Comparison of ENCODE assay signal across 8 cellular contexts in the genomic region with DNA sequence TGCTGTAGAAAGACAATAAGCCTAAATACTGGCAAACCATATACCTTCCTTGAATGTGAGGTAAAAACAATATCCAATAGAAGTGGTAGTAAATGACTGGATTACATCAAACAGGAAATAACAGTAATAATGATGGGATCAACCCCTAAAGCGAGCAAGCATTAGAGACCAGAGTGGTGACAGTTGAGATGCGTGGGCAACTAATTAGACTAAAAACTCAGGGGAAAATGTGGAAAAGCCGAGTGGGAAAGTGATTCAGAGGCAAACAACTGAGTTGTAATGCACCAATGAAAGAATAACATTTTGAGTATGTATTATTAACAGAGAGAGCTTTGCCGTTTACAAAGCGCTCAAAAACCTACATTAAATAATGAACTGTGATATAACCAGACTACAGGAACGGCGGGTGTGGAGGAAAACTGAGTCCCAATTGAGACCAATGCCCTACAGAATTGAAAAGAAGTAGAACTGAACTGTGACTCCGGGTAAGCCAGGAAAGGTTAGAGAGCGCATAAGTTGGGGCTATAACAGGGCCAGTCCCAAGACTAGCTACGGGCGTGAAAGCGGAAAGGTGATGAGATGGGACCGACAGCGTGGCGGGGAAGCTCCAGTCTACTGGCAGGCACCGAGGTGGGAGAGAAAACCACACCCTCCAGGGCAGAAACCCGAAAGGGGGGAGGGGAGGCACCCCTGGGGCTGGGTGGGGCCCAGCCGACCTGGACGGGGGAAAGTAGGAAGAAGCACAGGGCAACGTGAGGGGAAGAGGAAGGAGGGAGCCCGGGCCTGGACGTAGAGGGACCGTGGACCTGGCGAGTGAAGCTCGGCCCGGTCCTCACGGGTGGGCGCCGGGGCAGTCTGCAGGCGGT. TPM values are rescaled to one million over a fixed set of nuclear protein-coding genes. Genes with fewer than 3 reads are reported as not detected.
DNase-seq lines count a peak whose midpoint lies in the region; ATAC-seq and TF ChIP-seq lines count a peak whose summit lies in the region.

No MANE protein-coding gene starts in this region.

- peak overlapping the region; percentile 99 for H3K4me3 Mint-ChIP-seq in WTC11
- peak overlapping the region; percentile 97 for H3K4me3 Mint-ChIP-seq in chondrocyte (ENCODE audit: unreplicated experiment)

- H3K4me3 ChIP-seq in GM12864 (ENCODE audit: low read depth, low read length) (peak overlapping the region; percentile 86), HEK293 (ENCODE audit: low read depth, low read length) (peak overlapping the region; percentile 87), lung (peak overlapping the region; percentile 63)

- H3K9me3 Mint-ChIP-seq in WTC11 (no peaks in the 10 kb centered on the region), chondrocyte (ENCODE audit: low read depth) (no peaks in the 10 kb centered on the region)

- POLR2A ChIA-PET in HEK293 (lab: Yijun Ruan, JAX): interaction anchor here (0.5 to 2.1 kb wide), 26 partner anchors 8 to 1464 kb away, joined by 3 to 27 read pairs (median 4); a partner anchor contains a TSS
- POLR2A ChIA-PET in WTC11 (lab: Charles Lee): interaction anchor here (1.0 to 2.8 kb wide), 3 partner anchors 25 to 134 kb away, joined by 3 to 15 read pairs (median 8); a partner anchor contains a TSS

- H3K27me3 ChIP-seq in lung (ENCODE audit: control insufficient read depth, insufficient read depth): no peaks in the 10 kb centered on the region

- 0 out of 2 replicates have a peak, but pooled peaks cover 2% of the 10 kb centered on the region for H3K4me1 ChIP-seq in HEK293 (ENCODE audit: control insufficient read depth, insufficient read depth, low read length)
- H3K4me1 ChIP-seq in lung (ENCODE audit: control insufficient read depth in 2 of 2, insufficient read depth in 2 of 2, low read length in 2 of 2): peaks cover 0 to 10% of the 10 kb centered on the region in 2 donors

- WGBS in lung, 2 donors: 1% methylated on average over 30 of the region's 30 CpGs

- CTCF ChIA-PET in HEK293 (lab: Yijun Ruan, JAX): interaction anchor here (0.5 to 3.4 kb wide), 2 partner anchors 25 to 37 kb away, joined by 4 to 20 read pairs; no protein-coding TSS in a partner anchor
- CTCF ChIA-PET in WTC11 (lab: Charles Lee): interaction anchor here (0.9 to 1.1 kb wide), 2 partner anchors 25 to 204 kb away, joined by 3 to 4 read pairs; no protein-coding TSS in a partner anchor

- no peaks in the 10 kb centered on the region for H3K9me3 ChIP-seq in HEK293 (ENCODE audit: control insufficient read depth, insufficient read depth, low read depth, low read length)
- H3K9me3 ChIP-seq in lung (ENCODE audit: control insufficient read depth in 2 of 2, insufficient read depth in 1 of 2, low read length in 1 of 2): no peaks in the 10 kb centered on the region

- H3K27ac ChIP-seq in HEK293 (ENCODE audit: extremely low read depth, low read depth, low read length) (peak overlapping the region; percentile 88), lung (ENCODE audit: low read depth in 1 of 2, low read length in 1 of 2) (peak overlapping the region; percentile 90 to 94)

- no peak for TF ChIP-seq CTCF in GM12864 (IDR thresholded peaks at IDR 0.05; ENCODE audit: low read depth, low read length, missing control alignments)
- TF ChIP-seq CTCF in HEK293 (tag by site-specific recombination; IDR thresholded peaks at IDR 0.05): no peak
- TF ChIP-seq CTCF in WTC11 (IDR thresholded peaks at IDR 0.05): no peak
- TF ChIP-seq CTCF in chondrocyte (IDR thresholded peaks at IDR 0.05): no peak
- TF ChIP-seq CTCF in lung (IDR thresholded peaks at IDR 0.05; ENCODE audit: control extremely low read depth, extremely low read depth): no peak

- H3K36me3 Mint-ChIP-seq in WTC11 (0 out of 2 replicates have a peak, but pooled peaks cover 2% of the 10 kb centered on the region), chondrocyte (ENCODE audit: low read depth) (peaks cover 2% of the 10 kb centered on the region)

- H3K27ac Mint-ChIP-seq in WTC11 (peak overlapping the region; percentile 100), chondrocyte (ENCODE audit: unreplicated experiment) (peak overlapping the region; percentile 100)

- no peaks in the 10 kb centered on the region; the same call in 1 of the 2 replicates for H3K27me3 Mint-ChIP-seq in WTC11 (ENCODE audit: low read depth)
- no peaks in the 10 kb centered on the region for H3K27me3 Mint-ChIP-seq in chondrocyte (ENCODE audit: low read depth)

- peaks cover 0 to 8% of the 10 kb centered on the region in 2 experiments; a peak in 2 of 3 replicates for H3K36me3 ChIP-seq in HEK293 (ENCODE audit: control insufficient read depth in 2 of 2, insufficient read depth in 1 of 2, low read length in 2 of 2)
- H3K36me3 ChIP-seq in lung (ENCODE audit: control insufficient read depth in 2 of 2, insufficient read depth in 2 of 2, low read length in 2 of 2): no peaks in the 10 kb centered on the region

- ATAC-seq in WTC11 (peak; percentile 6), lung (ENCODE audit: insufficient read depth, low FRiP score) (peak; percentile 10)

- DNase-seq in GM12864 (ENCODE audit: low read depth) (peak; percentile 25), NAMALWA (ENCODE audit: low spot score) (peak; percentile 70), WTC11 (ENCODE audit: low spot score) (peak; percentile 48), chondrocyte (ENCODE audit: low spot score) (no peak), lung (ENCODE audit: low spot score) (peak; percentile 59), DMS153 (lab: John Stamatoyannopoulos, UW) (no peak)
- DNase-seq in stimulated activated CD8-positive, alpha-beta memory T cell treated with anti-CD3 and anti-CD28 coated beads, Interleukin-12 subunit alpha, Interleukin-12 subunit beta, amount 100 ng/mL, for 24 hours (ENCODE audit: extremely low read depth): peak; percentile 42

- H3K4me1 Mint-ChIP-seq in WTC11 (peaks cover 34% of the 10 kb centered on the region), chondrocyte (ENCODE audit: low read depth) (peaks cover 37% of the 10 kb centered on the region)

TF ChIP-seq in HEK293, 187 proteins besides CTCF, POLR2A, EP300 and RAD21 (continues in another document):
- no peak for TF ChIP-seq ZNF548 (tag by site-specific recombination; IDR thresholded peaks at IDR 0.05)
- TF ChIP-seq, protein P1, sequence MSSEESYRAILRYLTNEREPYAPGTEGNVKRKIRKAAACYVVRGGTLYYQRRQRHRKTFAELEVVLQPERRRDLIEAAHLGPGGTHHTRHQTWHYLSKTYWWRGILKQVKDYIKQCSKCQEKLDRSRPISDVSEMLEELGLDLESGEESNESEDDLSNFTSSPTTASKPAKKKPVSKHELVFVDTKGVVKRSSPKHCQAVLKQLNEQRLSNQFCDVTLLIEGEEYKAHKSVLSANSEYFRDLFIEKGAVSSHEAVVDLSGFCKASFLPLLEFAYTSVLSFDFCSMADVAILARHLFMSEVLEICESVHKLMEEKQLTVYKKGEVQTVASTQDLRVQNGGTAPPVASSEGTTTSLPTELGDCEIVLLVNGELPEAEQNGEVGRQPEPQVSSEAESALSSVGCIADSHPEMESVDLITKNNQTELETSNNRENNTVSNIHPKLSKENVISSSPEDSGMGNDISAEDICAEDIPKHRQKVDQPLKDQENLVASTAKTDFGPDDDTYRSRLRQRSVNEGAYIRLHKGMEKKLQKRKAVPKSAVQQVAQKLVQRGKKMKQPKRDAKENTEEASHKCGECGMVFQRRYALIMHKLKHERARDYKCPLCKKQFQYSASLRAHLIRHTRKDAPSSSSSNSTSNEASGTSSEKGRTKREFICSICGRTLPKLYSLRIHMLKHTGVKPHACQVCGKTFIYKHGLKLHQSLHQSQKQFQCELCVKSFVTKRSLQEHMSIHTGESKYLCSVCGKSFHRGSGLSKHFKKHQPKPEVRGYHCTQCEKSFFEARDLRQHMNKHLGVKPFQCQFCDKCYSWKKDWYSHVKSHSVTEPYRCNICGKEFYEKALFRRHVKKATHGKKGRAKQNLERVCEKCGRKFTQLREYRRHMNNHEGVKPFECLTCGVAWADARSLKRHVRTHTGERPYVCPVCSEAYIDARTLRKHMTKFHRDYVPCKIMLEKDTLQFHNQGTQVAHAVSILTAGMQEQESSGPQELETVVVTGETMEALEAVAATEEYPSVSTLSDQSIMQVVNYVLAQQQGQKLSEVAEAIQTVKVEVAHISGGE (tag by site-specific recombination; conservative IDR thresholded peaks at IDR 0.05; ENCODE audit: low read depth): peak; percentile 89

TF ChIP-seq in WTC11, 78 proteins besides CTCF, POLR2A, EP300 and RAD21 (continues in another document):
- no peak for TF ChIP-seq ZNF671 (CRISPR knock-in tag; IDR thresholded peaks at IDR 0.05)
- TF ChIP-seq, protein P2, sequence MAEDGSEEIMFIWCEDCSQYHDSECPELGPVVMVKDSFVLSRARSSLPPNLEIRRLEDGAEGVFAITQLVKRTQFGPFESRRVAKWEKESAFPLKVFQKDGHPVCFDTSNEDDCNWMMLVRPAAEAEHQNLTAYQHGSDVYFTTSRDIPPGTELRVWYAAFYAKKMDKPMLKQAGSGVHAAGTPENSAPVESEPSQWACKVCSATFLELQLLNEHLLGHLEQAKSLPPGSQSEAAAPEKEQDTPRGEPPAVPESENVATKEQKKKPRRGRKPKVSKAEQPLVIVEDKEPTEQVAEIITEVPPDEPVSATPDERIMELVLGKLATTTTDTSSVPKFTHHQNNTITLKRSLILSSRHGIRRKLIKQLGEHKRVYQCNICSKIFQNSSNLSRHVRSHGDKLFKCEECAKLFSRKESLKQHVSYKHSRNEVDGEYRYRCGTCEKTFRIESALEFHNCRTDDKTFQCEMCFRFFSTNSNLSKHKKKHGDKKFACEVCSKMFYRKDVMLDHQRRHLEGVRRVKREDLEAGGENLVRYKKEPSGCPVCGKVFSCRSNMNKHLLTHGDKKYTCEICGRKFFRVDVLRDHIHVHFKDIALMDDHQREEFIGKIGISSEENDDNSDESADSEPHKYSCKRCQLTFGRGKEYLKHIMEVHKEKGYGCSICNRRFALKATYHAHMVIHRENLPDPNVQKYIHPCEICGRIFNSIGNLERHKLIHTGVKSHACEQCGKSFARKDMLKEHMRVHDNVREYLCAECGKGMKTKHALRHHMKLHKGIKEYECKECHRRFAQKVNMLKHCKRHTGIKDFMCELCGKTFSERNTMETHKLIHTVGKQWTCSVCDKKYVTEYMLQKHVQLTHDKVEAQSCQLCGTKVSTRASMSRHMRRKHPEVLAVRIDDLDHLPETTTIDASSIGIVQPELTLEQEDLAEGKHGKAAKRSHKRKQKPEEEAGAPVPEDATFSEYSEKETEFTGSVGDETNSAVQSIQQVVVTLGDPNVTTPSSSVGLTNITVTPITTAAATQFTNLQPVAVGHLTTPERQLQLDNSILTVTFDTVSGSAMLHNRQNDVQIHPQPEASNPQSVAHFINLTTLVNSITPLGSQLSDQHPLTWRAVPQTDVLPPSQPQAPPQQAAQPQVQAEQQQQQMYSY (CRISPR knock-in tag; IDR thresholded peaks at IDR 0.05): no peak
- TF ChIP-seq, protein P3, sequence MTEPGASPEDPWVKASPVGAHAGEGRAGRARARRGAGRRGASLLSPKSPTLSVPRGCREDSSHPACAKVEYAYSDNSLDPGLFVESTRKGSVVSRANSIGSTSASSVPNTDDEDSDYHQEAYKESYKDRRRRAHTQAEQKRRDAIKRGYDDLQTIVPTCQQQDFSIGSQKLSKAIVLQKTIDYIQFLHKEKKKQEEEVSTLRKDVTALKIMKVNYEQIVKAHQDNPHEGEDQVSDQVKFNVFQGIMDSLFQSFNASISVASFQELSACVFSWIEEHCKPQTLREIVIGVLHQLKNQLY (CRISPR knock-in tag; IDR thresholded peaks at IDR 0.05): no peak

RNA-seq across cellular contexts. Expression of a gene that starts 0.6 kb away (rescaled TPM):
- total RNA-seq in WTC11 (2021) (55.5 to 63.9 TPM (median 55.6 TPM) in 3 replicates), chondrocyte (53.9 to 63.0 TPM (median 56.3 TPM) in 3 replicates), lung (10 to 100 TPM; 29.8 to 45.4 TPM)
- polyA plus RNA-seq in lung: 10 to 100 TPM; 12.6 to 12.8 TPM

Comparison
In these comparisons a context has a peak if more than half of its experiments do, and no peak if none do; other contexts are left out.
1. DNase-seq: peak in GM12864 (single experiment), NAMALWA (single experiment), WTC11 (single experiment), lung (single experiment) and stimulated activated CD8-positive, alpha-beta memory T cell treated with anti-CD3 and anti-CD28 coated beads, Interleukin-12 subunit alpha, Interleukin-12 subunit beta, amount 100 ng/mL, for 24 hours (single experiment); none in chondrocyte (single experiment) and DMS153 (single experiment).
2. Peak in every context shown above with its lines, with median percentiles within 50 percentile points of each other: H3K4me3 ChIP-seq.